21 cellular contexts compared by ENCODE assay signal in the genomic region with DNA sequence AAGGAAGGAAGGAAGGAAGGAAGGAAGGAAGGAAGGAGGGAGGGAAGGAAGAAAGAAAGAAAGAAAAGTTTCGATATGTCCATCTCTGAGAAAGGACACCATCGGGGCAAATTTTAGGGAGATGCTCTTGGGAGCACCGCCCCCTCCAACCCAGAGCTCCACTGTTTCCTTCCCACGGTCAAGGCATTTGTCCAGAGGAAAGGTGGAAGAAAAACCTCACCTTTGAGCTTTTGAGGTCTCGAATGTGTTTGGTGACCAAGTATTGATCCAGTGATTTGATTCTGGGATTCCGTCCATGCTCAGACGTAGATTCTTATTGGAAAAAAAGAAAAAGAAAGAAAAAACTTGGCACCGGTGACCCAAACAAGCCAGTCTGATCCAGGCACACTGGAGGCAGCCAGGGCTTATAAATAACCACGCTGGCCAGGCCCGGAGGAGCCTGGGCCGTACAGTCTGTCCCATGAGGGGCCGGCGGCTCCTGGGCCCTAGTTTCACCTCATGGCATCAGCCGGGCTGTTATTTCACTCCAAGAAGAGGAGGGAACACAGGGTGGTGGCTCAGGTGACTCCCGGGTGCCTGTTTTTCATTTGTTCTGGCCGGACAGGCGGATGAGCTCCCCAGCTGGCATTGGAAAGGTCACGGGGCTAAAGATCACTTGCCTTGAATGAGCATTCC. TPM values are rescaled to one million over a fixed set of nuclear protein-coding genes. Genes with fewer than 3 reads are reported as not detected.
DNase-seq lines count a peak whose midpoint lies in the region; ATAC-seq and TF ChIP-seq lines count a peak whose summit lies in the region.
"Had no signal": no experiment of that assay in that cellular context is flagged by ENCODE, and none has a peak within 500 bp of the region (broad histone marks: within the 10 kb centered on the region; RNA-seq: fewer than 3 reads in every experiment).

No MANE protein-coding gene starts in this region.

- TF ChIP-seq EP300 in ovary (IDR thresholded peaks at IDR 0.05) (no peak), transverse colon (IDR thresholded peaks at IDR 0.05; ENCODE audit: low read depth) (no peak)

- no peak overlapping the region for H3K4me3 Mint-ChIP-seq in activated CD4-positive, alpha-beta memory T cell treated with anti-CD3 and anti-CD28 coated beads for 36 hours
- H3K4me3 Mint-ChIP-seq: B cell had no signal

- in situ Hi-C loops in transverse colon (cut with MboI; ENCODE audit: low pct_ligation_motif_present in 1 of 4, low pct_unique_long_range_greater_than_20kb in 1 of 4, low sequenced_read_pairs in 3 of 4), result loop anchor here in 2 of 4 donors (5.0 to 10.0 kb wide), 2 partner anchors 62 to 74 kb away; no protein-coding TSS in a partner anchor

- H3K27me3 Mint-ChIP-seq in activated CD4-positive, alpha-beta memory T cell treated with anti-CD3 and anti-CD28 coated beads for 36 hours, result peaks cover 3% of the 10 kb centered on the region

- POLR2A ChIA-PET in activated CD4-positive, alpha-beta memory T cell treated with anti-CD3 and anti-CD28 coated beads for 36 hours (lab: Charles Lee), result no interaction called here

- H3K27me3 ChIP-seq in ovary (no peaks in the 10 kb centered on the region), aorta (ENCODE audit: control insufficient read depth in 1 of 2, insufficient read depth in 2 of 2, low read length in 1 of 2) (no peaks in the 10 kb centered on the region), transverse colon (no peaks in the 10 kb centered on the region)

- H3K4me1 ChIP-seq in ovary (ENCODE audit: insufficient read depth) (no peaks in the 10 kb centered on the region), aorta (ENCODE audit: control insufficient read depth in 1 of 2, insufficient read depth in 2 of 2, low read length in 2 of 2) (no peaks in the 10 kb centered on the region), transverse colon (no peaks in the 10 kb centered on the region)

- no peaks in the 10 kb centered on the region for H3K36me3 Mint-ChIP-seq in activated CD4-positive, alpha-beta memory T cell treated with anti-CD3 and anti-CD28 coated beads for 36 hours

- H3K36me3 ChIP-seq in ovary (no peaks in the 10 kb centered on the region), aorta (ENCODE audit: control insufficient read depth in 1 of 2, insufficient read depth in 2 of 2, low read length in 1 of 2) (no peaks in the 10 kb centered on the region), transverse colon (no peaks in the 10 kb centered on the region)

- WGBS in ovary, 3 donors, result 42 to 45% (median 42%) methylated on average over 18 of the region's 18 CpGs
- WGBS in aorta, 2 donors, result 34 to 35% methylated on average over 18 of the region's 18 CpGs
- 72 to 73% methylated on average over 15 to 18 of the region's 18 CpGs for WGBS in transverse colon (ENCODE audit: low coverage in 1 of 2), 2 donors

- no peaks in the 10 kb centered on the region for H3K9me3 Mint-ChIP-seq in activated CD4-positive, alpha-beta memory T cell treated with anti-CD3 and anti-CD28 coated beads for 36 hours

- H3K27ac ChIP-seq in ovary (no peak overlapping the region), aorta (ENCODE audit: low read depth in 1 of 2, low read length in 2 of 2) (no peak overlapping the region), transverse colon (no peak overlapping the region)

- ATAC-seq in Right ventricle myocardium superior (ENCODE audit: poor library complexity) (peak; percentile 90), left lobe of liver (peak; percentile 82), aorta (ENCODE audit: low FRiP score) (peak; percentile 63)

- DNase-seq in Right ventricle myocardium superior (peak; percentile 48), cardiac septum (ENCODE audit: low spot score) (no peak), left lobe of liver (ENCODE audit: low spot score) (peak; percentile 89), ovary (peak in 3 of 5 donors; percentile 33 to 64 (median 40)), aorta (no peak), transverse colon (no peak)
- DNase-seq in effector CD8-positive, alpha-beta T cell (lab: John Stamatoyannopoulos, UW), result no peak
- DNase-seq in activated CD4-positive, alpha-beta memory T cell treated with anti-CD3 and anti-CD28 coated beads for 36 hours, result no peak
- DNase-seq: 8988T, COR-L47, DMS 273 treated with DMSO at 0.1 percent for 48 hours, DND-41, HCEC 1CT, KBM-7, NCI-H1417, NCI-H187, NCI-H2107, NCI-H510A, NCI-H774, SHP77 had no signal

- CTCF ChIA-PET in activated CD4-positive, alpha-beta memory T cell treated with anti-CD3 and anti-CD28 coated beads for 36 hours (lab: Charles Lee), result no interaction called here

- TF ChIP-seq POLR2A in ovary (IDR thresholded peaks at IDR 0.05), result no peak
- TF ChIP-seq POLR2A in transverse colon (IDR thresholded peaks at IDR 0.05), result no peak

- TF ChIP-seq CTCF in ovary (IDR thresholded peaks at IDR 0.05), result no peak
- no peak for TF ChIP-seq CTCF in transverse colon (IDR thresholded peaks at IDR 0.05)

- no peaks in the 10 kb centered on the region for H3K9me3 ChIP-seq in ovary
- H3K9me3 ChIP-seq in aorta (ENCODE audit: control insufficient read depth, low read length), result no peaks in the 10 kb centered on the region
- no peaks in the 10 kb centered on the region for H3K9me3 ChIP-seq in transverse colon

- H3K4me3 ChIP-seq in ovary (no peak overlapping the region), aorta (ENCODE audit: low read length in 2 of 2) (no peak overlapping the region), transverse colon (no peak overlapping the region)

- H3K4me1 Mint-ChIP-seq in activated CD4-positive, alpha-beta memory T cell treated with anti-CD3 and anti-CD28 coated beads for 36 hours (ENCODE audit: low read depth), result no peaks in the 10 kb centered on the region
- H3K4me1 Mint-ChIP-seq: B cell had no signal

- no peak overlapping the region for H3K27ac Mint-ChIP-seq in activated CD4-positive, alpha-beta memory T cell treated with anti-CD3 and anti-CD28 coated beads for 36 hours
- H3K27ac Mint-ChIP-seq: B cell had no signal

- intact Hi-C loops in Right ventricle myocardium superior (cut with DNase I), result no loop called here
- intact Hi-C loops in cardiac septum (cut with DNase I), result no loop called here
- intact Hi-C loops in ovary (cut with DNase I), result no loop called here
- intact Hi-C loops in aorta (cut with DNase I), result no loop called here
- intact Hi-C loops in activated CD4-positive, alpha-beta memory T cell treated with anti-CD3 and anti-CD28 coated beads for 36 hours (cut with micrococcal nuclease), result no loop called here
- intact Hi-C loops in transverse colon (cut with DNase I; ENCODE audit: low total_unique reads), result no loop called here

RNA-seq across cellular contexts. Expression of a gene that starts 36.1 kb away (rescaled TPM):
- total RNA-seq in Right ventricle myocardium superior (6.3 TPM), cardiac septum (4.0 TPM), left lobe of liver (3.5 TPM), ovary (1 to 10 TPM; 1.3 to 5.9 (median 4.2) TPM), aorta (1 to 10 TPM; 2.2 to 3.0 TPM), transverse colon (10 to 100 TPM in 1 of 4 donors, 1 to 10 TPM in 3; 4.9 to 12.5 (median 6.6) TPM)
- polyA plus RNA-seq in ovary (1 to 10 TPM; 2.2 to 3.9 TPM), aorta (1 to 10 TPM; 1.5 to 2.1 TPM)
- total RNA-seq in activated CD4-positive, alpha-beta memory T cell treated with anti-CD3 and anti-CD28 coated beads for 36 hours, result 1 to 10 TPM; 5.4 to 6.1 TPM

Comparison
In these comparisons a context has a peak if more than half of its experiments do, and no peak if none do; other contexts are left out.
1. DNase-seq: peak in Right ventricle myocardium superior (single experiment), left lobe of liver (single experiment) and ovary (3 of 5); none in cardiac septum (single experiment), aorta (0 of 2), effector CD8-positive, alpha-beta T cell (single experiment), activated CD4-positive, alpha-beta memory T cell treated with anti-CD3 and anti-CD28 coated beads for 36 hours (single experiment) and transverse colon (single experiment).
2. Peak in every context shown above with its lines, with median percentiles within 50 percentile points of each other: ATAC-seq.